Comparison of ENCODE assay signal across 25 cellular contexts in the genomic region with DNA sequence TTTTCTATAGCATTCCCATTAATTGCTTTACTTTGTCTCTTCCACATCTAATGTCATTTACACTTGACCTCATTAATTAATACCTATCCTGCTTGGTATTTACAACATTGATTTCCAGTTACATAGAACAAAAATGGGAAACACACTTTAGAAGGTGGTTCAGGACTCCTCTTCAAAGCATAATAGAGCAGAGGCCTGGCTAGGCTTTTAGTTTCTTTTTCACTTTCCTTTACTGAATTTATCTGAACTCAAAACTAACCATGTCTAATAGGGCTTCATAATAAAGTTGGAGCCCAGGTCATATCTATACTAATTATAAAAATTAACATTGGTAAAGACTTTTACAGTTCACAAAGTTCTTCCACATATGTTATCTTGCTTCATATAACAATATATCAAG.
"Had no signal": no experiment of that assay in that cellular context is flagged by ENCODE, and none has a peak within 500 bp of the region (broad histone marks: within the 10 kb centered on the region; RNA-seq: fewer than 3 reads in every experiment).

No MANE protein-coding gene starts in this region.

- DNase-seq: activated CD4-positive, alpha-beta memory T cell treated with anti-CD3 and anti-CD28 coated beads for 36 hours; activated CD4-positive, alpha-beta T cell treated with anti-CD3 and anti-CD28 coated beads, Interleukin-2, amount 10 ng/mL, durations not matched to agents 7 days and 5 days; activated CD4-positive, CD25-positive, alpha-beta regulatory T cell; activated CD8-positive, alpha-beta memory T cell treated with anti-CD3 and anti-CD28 coated beads for 24 hours; activated effector memory CD4-positive, alpha-beta T cell treated with anti-CD3 and anti-CD28 coated beads, Interleukin-2, amount 50 U/mL, for 16 hours; activated naive CD4-positive, alpha-beta T cell treated with Interleukin-2 at 50 U/mL for 16 hours; activated naive CD8-positive, alpha-beta T cell treated with anti-CD3 and anti-CD28 coated beads, Interleukin-2, amount 50 U/mL, for 24 hours; activated T-cell treated with anti-CD3 and anti-CD28 coated beads, Interleukin-2, amount 50 U/mL, for 4 hours; amniotic stem cell; NCI-H1048; NCI-H146; NCI-H187 treated with DMSO at 0.1 percent for 48 hours; NCI-H2081 treated with DMSO at 0.1 percent for 48 hours; NCI-H2227 treated with DMSO at 0.1 percent for 48 hours; NCI-H446 treated with DMSO at 0.1 percent for 48 hours; NCI-H526; NCI-H774; OCI-M1; RPMI8226; T-helper 1 cell had no signal

- ATAC-seq: activated naive CD4-positive, alpha-beta T cell treated with anti-CD3 and anti-CD28 coated beads, Interleukin-2, amount 50 U/mL, for 72 hours; activated naive CD8-positive, alpha-beta T cell treated with anti-CD3 and anti-CD28 coated beads, Interleukin-2, amount 50 U/mL, for 24 hours; activated T-cell treated with anti-CD3 and anti-CD28 coated beads, Interleukin-2, amount 50 U/mL, for 4 hours; Panc1; Right ventricle myocardium inferior had no signal

- H3K27ac ChIP-seq: SK-N-MC, VCaP had no signal

- H3K4me3 ChIP-seq: SK-N-MC had no signal
